17 cellular contexts compared by ENCODE assay signal in genomic region chr11:134349109-134349801, GRCh38. TPM values are rescaled to one million over a fixed set of nuclear protein-coding genes. Genes with fewer than 3 reads are reported as not detected.
A peak's percentile ranks its signal among the peaks of the same experiment; 100 is the strongest.
DNase-seq lines count a peak whose midpoint lies in the region; ATAC-seq lines count a peak whose summit lies in the region.
"Had no signal": no experiment of that assay in that cellular context is flagged by ENCODE, and none has a peak within 500 bp of the region (broad histone marks: within the 10 kb centered on the region; RNA-seq: fewer than 3 reads in every experiment).

No MANE protein-coding gene starts in this region.

- H3K4me3 Mint-ChIP-seq in activated CD4-positive, alpha-beta T cell treated with anti-CD3 and anti-CD28 coated beads, Interleukin-2, amount 10 ng/mL, durations not matched to agents 7 days and 5 days: no peak overlapping the region
- H3K4me3 Mint-ChIP-seq: HFFc6, nephron progenitor cell had no signal

- ATAC-seq in GM21619 (IDR thresholded peaks at IDR 0.05; ENCODE audit: unreplicated experiment) (peak; percentile 49), left lobe of liver (no peak), HG03139 (IDR thresholded peaks at IDR 0.05; ENCODE audit: unreplicated experiment) (no peak)
- ATAC-seq: gastrocnemius medialis, lower lobe of right lung had no signal

- CTCF ChIA-PET in activated CD4-positive, alpha-beta T cell treated with anti-CD3 and anti-CD28 coated beads, Interleukin-2, amount 10 ng/mL, durations not matched to agents 7 days and 5 days (lab: Charles Lee): interaction anchor here (1.0 to 2.2 kb wide), 2 partner anchors 9 to 10 kb away, joined by 5 to 6 read pairs; no protein-coding TSS in a partner anchor

- H3K23ac ChIP-seq in mesendoderm (ENCODE audit: low read length): no peak overlapping the region

- H2BK5ac ChIP-seq in mesendoderm (ENCODE audit: low read length): no peak overlapping the region

- WGBS in mesendoderm (ENCODE audit: extremely low coverage, insufficient coverage, low lambda C conversion rate): no CpG with 5 or more reads among the region's 6 CpGs

- POLR2A ChIA-PET in activated CD4-positive, alpha-beta T cell treated with anti-CD3 and anti-CD28 coated beads, Interleukin-2, amount 10 ng/mL, durations not matched to agents 7 days and 5 days (lab: Charles Lee): no interaction called here

- no peaks in the 10 kb centered on the region for H3K36me3 Mint-ChIP-seq in activated CD4-positive, alpha-beta T cell treated with anti-CD3 and anti-CD28 coated beads, Interleukin-2, amount 10 ng/mL, durations not matched to agents 7 days and 5 days (ENCODE audit: low read depth)

- no peak overlapping the region for H2BK120ac ChIP-seq in mesendoderm (ENCODE audit: low read depth, low read length)

- no peak overlapping the region for H3K9ac ChIP-seq in mesendoderm (ENCODE audit: low read length)

- peaks cover 22% of the 10 kb centered on the region for H3K4me1 Mint-ChIP-seq in activated CD4-positive, alpha-beta T cell treated with anti-CD3 and anti-CD28 coated beads, Interleukin-2, amount 10 ng/mL, durations not matched to agents 7 days and 5 days
- H3K4me1 Mint-ChIP-seq: nephron progenitor cell had no signal

- no peak overlapping the region for H2AK5ac ChIP-seq in mesendoderm (ENCODE audit: low read length)

- no peak overlapping the region for H3K4me2 ChIP-seq in mesendoderm (ENCODE audit: low read length)

- H3K4me1 ChIP-seq in mesendoderm (ENCODE audit: control insufficient read depth, low read depth, low read length): peaks cover 2% of the 10 kb centered on the region
- H3K4me1 ChIP-seq: gastrocnemius medialis, lower lobe of right lung had no signal

- no peaks in the 10 kb centered on the region for H3K9me3 Mint-ChIP-seq in activated CD4-positive, alpha-beta T cell treated with anti-CD3 and anti-CD28 coated beads, Interleukin-2, amount 10 ng/mL, durations not matched to agents 7 days and 5 days

- no peaks in the 10 kb centered on the region for H3K79me1 ChIP-seq in mesendoderm (ENCODE audit: low read length)

- H3K27me3 Mint-ChIP-seq in activated CD4-positive, alpha-beta T cell treated with anti-CD3 and anti-CD28 coated beads, Interleukin-2, amount 10 ng/mL, durations not matched to agents 7 days and 5 days: no peaks in the 10 kb centered on the region

- no peak overlapping the region for H3K27ac ChIP-seq in mesendoderm (ENCODE audit: low read depth, low read length)
- H3K27ac ChIP-seq: gastrocnemius medialis, lower lobe of right lung had no signal

- H2BK15ac ChIP-seq in mesendoderm (replicated peaks; ENCODE audit: low read depth): no peak overlapping the region

- no peak overlapping the region for H3K4me3 ChIP-seq in mesendoderm (ENCODE audit: low read length)
- H3K4me3 ChIP-seq: gastrocnemius medialis, lower lobe of right lung had no signal

- DNase-seq in activated CD4-positive, alpha-beta T cell treated with anti-CD3 and anti-CD28 coated beads, Interleukin-2, amount 10 ng/mL, durations not matched to agents 7 days and 5 days: peak; percentile 42
- no peak for DNase-seq in activated CD4-positive, alpha-beta T cell treated with anti-CD3 and anti-CD28 coated beads for 4 hours
- DNase-seq in NAMALWA (ENCODE audit: low spot score) (peak; percentile 28), mesendoderm (peak; percentile 75), iPS-NIHi11 (ENCODE audit: low spot score) (no peak), left lobe of liver (ENCODE audit: low spot score) (no peak)
- DNase-seq: 8988T; activated CD4-positive, CD25-positive, alpha-beta regulatory T cell; activated T-cell treated with anti-CD3 and anti-CD28 coated beads for 4 hours; amniotic stem cell; gastrocnemius medialis; HFFc6; lower lobe of right lung; nephron progenitor cell; stimulated activated CD4-positive, alpha-beta T cell treated with anti-CD3 and anti-CD28 coated beads, Interleukin-15, amount 100 ng/mL, for 24 hours had no signal

- H3K4ac ChIP-seq in mesendoderm (ENCODE audit: low read depth, low read length): no peak overlapping the region

- no peak overlapping the region for H4K5ac ChIP-seq in mesendoderm (ENCODE audit: low read length)

- no peaks in the 10 kb centered on the region for H3K27me3 ChIP-seq in mesendoderm (ENCODE audit: insufficient read depth, low read length, poor library complexity)
- H3K27me3 ChIP-seq: gastrocnemius medialis had no signal

- no peak overlapping the region for H4K8ac ChIP-seq in mesendoderm (ENCODE audit: low read depth, low read length)

- no peaks in the 10 kb centered on the region for H3K79me2 ChIP-seq in mesendoderm (ENCODE audit: control insufficient read depth, insufficient read depth, low read length)

- H3K36me3 ChIP-seq in mesendoderm (ENCODE audit: control insufficient read depth, insufficient read depth, low read length): no peaks in the 10 kb centered on the region
- H3K36me3 ChIP-seq: gastrocnemius medialis, lower lobe of right lung had no signal

- no peak overlapping the region for H3K56ac ChIP-seq in mesendoderm (ENCODE audit: low read length)

- H3K27ac Mint-ChIP-seq in activated CD4-positive, alpha-beta T cell treated with anti-CD3 and anti-CD28 coated beads, Interleukin-2, amount 10 ng/mL, durations not matched to agents 7 days and 5 days: peak overlapping the region; percentile 67
- H3K27ac Mint-ChIP-seq: HFFc6, nephron progenitor cell had no signal

- H3K18ac ChIP-seq in mesendoderm (ENCODE audit: low read length): peak overlapping the region; percentile 44

RNA-seq across cellular contexts. Expression of gene GLB1L2, which starts 17.5 kb away (rescaled TPM):
- 1 to 10 TPM; 1.6 to 2.4 TPM for total RNA-seq in activated CD4-positive, alpha-beta T cell treated with anti-CD3 and anti-CD28 coated beads, Interleukin-2, amount 10 ng/mL, durations not matched to agents 7 days and 5 days
- polyA plus RNA-seq in mesendoderm (2013, experiment 1 of 2): 9.1 TPM
- polyA plus RNA-seq in mesendoderm (2013, experiment 2 of 2): 9.3 TPM
- total RNA-seq in left lobe of liver: 0.48 TPM
- total RNA-seq: HFFc6 had no signal

Comparison
In these comparisons a context has a peak if more than half of its experiments do, and no peak if none do; other contexts are left out.
1. DNase-seq: peak in activated CD4-positive, alpha-beta T cell treated with anti-CD3 and anti-CD28 coated beads, Interleukin-2, amount 10 ng/mL, durations not matched to agents 7 days and 5 days (single experiment), NAMALWA (single experiment) and mesendoderm (single experiment); none in activated CD4-positive, alpha-beta T cell treated with anti-CD3 and anti-CD28 coated beads for 4 hours (0 of 2), iPS-NIHi11 (single experiment) and left lobe of liver (single experiment).